In the genomic region with DNA sequence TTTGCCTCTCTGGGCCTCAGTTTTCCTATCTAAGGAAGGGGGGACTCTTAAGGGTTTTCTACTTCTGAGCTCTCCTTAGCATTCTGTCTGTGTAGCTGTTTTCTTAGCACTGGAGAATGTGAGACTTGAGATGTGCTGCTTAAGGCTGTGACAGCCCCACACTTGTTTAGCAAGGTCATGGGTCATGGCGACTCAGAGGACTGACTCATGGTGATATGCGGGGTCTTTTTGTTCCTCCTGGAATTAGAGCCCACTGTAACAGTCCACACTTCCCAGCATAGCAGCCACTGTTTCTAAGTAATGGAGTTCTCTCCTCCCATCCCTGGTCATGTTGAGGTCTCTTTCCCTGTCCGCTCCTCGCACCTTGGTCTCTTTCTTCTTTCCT, we compare ENCODE assay signal across 16 cellular contexts. TPM values are rescaled to one million over a fixed set of nuclear protein-coding genes. Genes with fewer than 3 reads are reported as not detected.
A peak's percentile ranks its signal among the peaks of the same experiment; 100 is the strongest.
DNase-seq lines count a peak whose midpoint lies in the region; ATAC-seq, FAIRE-seq and TF ChIP-seq lines count a peak whose summit lies in the region.
"Had no signal": no experiment of that assay in that cellular context is flagged by ENCODE, and none has a peak within 500 bp of the region (broad histone marks: within the 10 kb centered on the region; RNA-seq: fewer than 3 reads in every experiment).

No MANE protein-coding gene starts in this region.

- H3K4me2 ChIP-seq in GM23248 (ENCODE audit: unreplicated experiment) (no peak overlapping the region), smooth muscle cell (no peak overlapping the region)

- H3K79me2 ChIP-seq in GM23248 (ENCODE audit: insufficient read depth) (peaks cover 5% of the 10 kb centered on the region; the same call in 1 of the 2 replicates), smooth muscle cell (ENCODE audit: low read depth) (peaks cover 6% of the 10 kb centered on the region)

- H3K4me1 ChIP-seq in GM23248 (ENCODE audit: insufficient read depth) = peaks cover 12% of the 10 kb centered on the region
- peaks cover 39 to 47% of the 10 kb centered on the region in 2 donors for H3K4me1 ChIP-seq in gastrocnemius medialis
- peaks cover 13% of the 10 kb centered on the region for H3K4me1 ChIP-seq in smooth muscle cell (ENCODE audit: low read depth)

- in situ Hi-C loops in GM23248 (cut with MboI) (no loop called here), gastrocnemius medialis (cut with MboI; ENCODE audit: low sequenced_read_pairs in 4 of 4) (loop anchor here in 3 of 4 donors (5.0 to 10.0 kb wide), 2 partner anchors 48 to 50 kb away; no protein-coding TSS in a partner anchor)

- H3F3A ChIP-seq in GM23248 (ENCODE audit: insufficient read depth) (peaks cover 21% of the 10 kb centered on the region), smooth muscle cell (ENCODE audit: low read depth) (peaks cover 21% of the 10 kb centered on the region)

- H3K27me3 ChIP-seq in GM23248 (replicated peaks; ENCODE audit: insufficient read depth) = no peaks in the 10 kb centered on the region
- H3K27me3 ChIP-seq in gastrocnemius medialis = no peaks in the 10 kb centered on the region
- H3K27me3 ChIP-seq in smooth muscle cell (ENCODE audit: low read depth) = no peaks in the 10 kb centered on the region

- H3K36me3 ChIP-seq in GM23248 (ENCODE audit: low read depth) (no peaks in the 10 kb centered on the region), gastrocnemius medialis (no peaks in the 10 kb centered on the region), smooth muscle cell (ENCODE audit: low read depth) (no peaks in the 10 kb centered on the region)
- H3K36me3 ChIP-seq: neutrophil, thoracic aorta had no signal

- TF ChIP-seq CTCF in fibroblast of mammary gland (conservative IDR thresholded peaks at IDR 0.05; ENCODE audit: control insufficient read depth, insufficient read depth, low read depth, low read length) (no peak), gastrocnemius medialis (IDR thresholded peaks at IDR 0.05 in 4 of 5, conservative IDR thresholded peaks at IDR 0.05 in 1 of 5) (no peak), smooth muscle cell (IDR thresholded peaks at IDR 0.05; ENCODE audit: borderline replicate concordance, insufficient read depth, poor library complexity, severe bottlenecking) (no peak)

- DNase-seq in GM23248 (peak; percentile 36), RCC 7860 (ENCODE audit: low spot score) (peak; percentile 16), fibroblast of mammary gland (ENCODE audit: low read depth) (peak; percentile 43), gastrocnemius medialis (no peak), posterior cingulate gyrus (no peak), DMS53 (lab: John Stamatoyannopoulos, UW) (no peak), smooth muscle cell (lab: John Stamatoyannopoulos, UW; ENCODE audit: unreplicated experiment) (no peak)
- DNase-seq: COR-L47, left colon, NCI-H1417, NCI-H526 had no signal

- intact Hi-C loops in gastrocnemius medialis (cut with DNase I; ENCODE audit: low total_unique reads) (loop anchor here (5.0 to 10.0 kb wide), 2 partner anchors 145 to 278 kb away; a partner anchor contains a TSS), posterior cingulate gyrus (cut with DNase I) (loop anchor here (10.0 kb wide), 1 partner anchor 48 kb away; no protein-coding TSS in a partner anchor)

- no peak for TF ChIP-seq POLR2A in gastrocnemius medialis (IDR thresholded peaks at IDR 0.05)

- no peaks in the 10 kb centered on the region for H3K9me3 ChIP-seq in GM23248 (ENCODE audit: low read depth)
- H3K9me3 ChIP-seq in gastrocnemius medialis = no peaks in the 10 kb centered on the region
- H3K9me3 ChIP-seq in smooth muscle cell (replicated peaks; ENCODE audit: low read depth) = no peaks in the 10 kb centered on the region
- H3K9me3 ChIP-seq: neutrophil, thoracic aorta had no signal

- H3K27ac ChIP-seq in GM23248 (no peak overlapping the region), gastrocnemius medialis (peak overlapping the region; percentile 92 to 95 (median 94)), smooth muscle cell (ENCODE audit: low read depth) (no peak overlapping the region)
- H3K27ac ChIP-seq: neutrophil, thoracic aorta had no signal

- WGBS in GM23248 (ENCODE audit: low coverage in 1 of 2, low lambda C conversion rate in 2 of 2, missing lambda C conversion rate in 2 of 2), 2 experiments = 69 to 71% methylated on average over 4 of the region's 4 CpGs
- 66% methylated on average over 4 of the region's 4 CpGs for WGBS in smooth muscle cell (ENCODE audit: low lambda C conversion rate)

- no peak overlapping the region for H3K9ac ChIP-seq in GM23248
- no peak overlapping the region for H3K9ac ChIP-seq in smooth muscle cell (ENCODE audit: low read depth)

- no peaks in the 10 kb centered on the region for H3K9me2 ChIP-seq in GM23248 (ENCODE audit: insufficient read depth)

- no peak for FAIRE-seq in RCC 7860 (lab: Jason Lieb, UNC)
- FAIRE-seq: bronchial epithelial cell, frontal cortex, GM18507 had no signal

- H4K20me1 ChIP-seq in GM23248 (ENCODE audit: insufficient read depth) = no peaks in the 10 kb centered on the region
- peaks cover 2% of the 10 kb centered on the region for H4K20me1 ChIP-seq in smooth muscle cell (ENCODE audit: low read depth)

- H2AFZ ChIP-seq in GM23248 = no peak overlapping the region
- no peak overlapping the region for H2AFZ ChIP-seq in smooth muscle cell (ENCODE audit: low read depth)

- no peak for ATAC-seq in gastrocnemius medialis
- ATAC-seq: left colon had no signal

- H3K4me3 ChIP-seq in GM23248 (no peak overlapping the region), fibroblast of mammary gland (ENCODE audit: control insufficient read depth, low read depth, low read length) (no peak overlapping the region), gastrocnemius medialis (no peak overlapping the region), smooth muscle cell (no peak overlapping the region)
- H3K4me3 ChIP-seq: thoracic aorta had no signal

RNA-seq across cellular contexts. Expression of a gene that starts 4.1 kb away (rescaled TPM):
- 11.3 and 12.6 TPM in 2 replicates for total RNA-seq in GM23248 (2014; rRNA removed; shearing (Covaris generic))
- polyA plus RNA-seq in GM23248 (2016; fragmentation: Nextera tagmentation; extraction: Ambion mirVana) = 9.9 and 11.2 TPM in 2 replicates
- total RNA-seq in gastrocnemius medialis = 100 to 1,000 TPM; 292 to 606 (median 472) TPM
- 13.8 and 23.4 TPM in 2 replicates for total RNA-seq in smooth muscle cell
- polyA plus RNA-seq in smooth muscle cell = 11.7 and 17.9 TPM in 2 replicates

Comparison
In these comparisons a context has a peak if more than half of its experiments do, and no peak if none do; other contexts are left out.
1. DNase-seq: peak in GM23248 (single experiment), RCC 7860 (single experiment) and fibroblast of mammary gland (single experiment); none in gastrocnemius medialis (0 of 2), posterior cingulate gyrus (0 of 10), DMS53 (single experiment) and smooth muscle cell (single experiment).
2. H3K27ac ChIP-seq: peak in gastrocnemius medialis (4 of 4); none in GM23248 (single experiment) and smooth muscle cell (single experiment).
3. RNA of a gene that starts 4.1 kb away (total RNA-seq): 292 to 606 TPM in gastrocnemius medialis; 13.8 to 23.4 TPM in smooth muscle cell and 11.3 to 12.6 TPM in GM23248; every median in the first group is over 10 times any median in the second.